ENCODE assay signal across 16 cellular contexts in the genomic region with DNA sequence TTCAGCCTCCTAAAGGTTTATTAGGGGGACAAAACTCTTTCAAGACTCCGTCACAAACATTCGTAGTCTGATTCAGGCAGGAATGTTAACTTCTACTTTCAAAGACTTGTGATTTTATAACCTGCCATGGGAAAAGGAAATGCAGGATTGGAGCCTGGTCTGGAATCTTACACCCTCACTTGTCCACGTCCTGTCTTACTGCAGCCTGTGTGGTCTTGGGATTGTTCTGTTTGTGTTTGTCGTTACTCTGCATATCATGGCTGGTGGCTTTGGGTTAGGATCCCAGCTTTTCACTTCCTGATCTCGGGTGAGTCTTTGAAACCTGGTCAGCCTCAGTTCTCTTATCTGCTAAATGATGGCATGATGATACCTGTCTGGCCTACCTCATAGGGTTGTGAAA.
"Had no signal": no experiment of that assay in that cellular context is flagged by ENCODE, and none has a peak within 500 bp of the region (broad histone marks: within the 10 kb centered on the region; RNA-seq: fewer than 3 reads in every experiment).

No MANE protein-coding gene starts in this region.

- H3K36me3 ChIP-seq: gastroesophageal sphincter, spleen, suprapubic skin, upper lobe of right lung had no signal

- H3K27ac ChIP-seq: gastroesophageal sphincter, psoas muscle, spleen, suprapubic skin, upper lobe of right lung had no signal

- H3K9me3 ChIP-seq: gastroesophageal sphincter, psoas muscle, spleen, suprapubic skin, upper lobe of right lung had no signal

- ATAC-seq: effector memory CD8-positive, alpha-beta T cell; gastroesophageal sphincter; left ventricle myocardium superior; psoas muscle; sciatic nerve; upper lobe of right lung had no signal

- DNase-seq: activated CD4-positive, alpha-beta T cell treated with anti-CD3 and anti-CD28 coated beads, Interleukin-2, amount 10 ng/mL, durations not matched to agents 24 days and 14 days; activated CD4-positive, CD25-positive, alpha-beta regulatory T cell; activated CD8-positive, alpha-beta memory T cell treated with anti-CD3 and anti-CD28 coated beads for 24 hours; activated naive CD8-positive, alpha-beta T cell treated with anti-CD3 and anti-CD28 coated beads for 36 hours; amygdala; cerebellar nuclear complex; effector memory CD8-positive, alpha-beta T cell; erythroblast; left ventricle myocardium superior; spleen; upper lobe of right lung had no signal

- FAIRE-seq: kidney had no signal

- H3K4me3 ChIP-seq: gastroesophageal sphincter, psoas muscle, spleen, suprapubic skin, upper lobe of right lung had no signal

- H3K27me3 ChIP-seq: gastroesophageal sphincter, suprapubic skin, upper lobe of right lung had no signal
